Comparison of ENCODE assay signal across 13 cellular contexts in the genomic region with DNA sequence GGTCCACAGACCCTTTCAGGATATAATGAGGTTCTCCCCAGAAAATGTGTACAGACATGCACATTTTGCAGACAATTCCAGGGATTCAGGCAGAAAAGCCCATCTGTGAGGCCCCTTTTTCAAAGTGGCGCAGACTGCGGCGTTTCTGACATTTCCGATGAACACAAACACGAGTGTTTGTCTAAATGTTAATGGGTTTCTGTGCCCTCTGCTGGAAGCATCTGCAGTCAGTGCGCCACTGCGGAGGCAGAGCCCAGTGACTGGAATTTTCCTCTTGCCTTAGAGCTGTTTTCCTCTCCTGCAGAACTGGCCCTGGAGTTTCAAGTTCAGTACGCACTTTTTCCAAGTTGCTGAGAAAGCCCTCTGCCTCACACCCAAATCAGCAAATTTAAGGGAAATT. TPM values are rescaled to one million over a fixed set of nuclear protein-coding genes. Genes with fewer than 3 reads are reported as not detected.
A peak's percentile ranks its signal among the peaks of the same experiment; 100 is the strongest.
DNase-seq lines count a peak whose midpoint lies in the region; ATAC-seq lines count a peak whose summit lies in the region.
"Had no signal": no experiment of that assay in that cellular context is flagged by ENCODE, and none has a peak within 500 bp of the region (broad histone marks: within the 10 kb centered on the region; RNA-seq: fewer than 3 reads in every experiment).

No MANE protein-coding gene starts in this region.

- no peak overlapping the region for H3K4me3 Mint-ChIP-seq in activated T-cell treated with anti-CD3 and anti-CD28 coated beads, Interleukin-2, amount 50 U/mL, for 72 hours
- H3K4me3 Mint-ChIP-seq in stimulated activated naive B cell treated with anti-CD40 and anti-IgM and Interleukin-4, amounts not matched to agents 10 μg/mL and 1 μg/mL and 100 μg/mL, for 72 hours, result no peak overlapping the region
- H3K4me3 Mint-ChIP-seq: activated CD4-positive, alpha-beta T cell treated with anti-CD3 and anti-CD28 coated beads, Interleukin-2, amount 10 ng/mL, durations not matched to agents 7 days and 5 days had no signal

- ATAC-seq in sciatic nerve (peak; percentile 23), left colon (no peak)
- no peak for ATAC-seq in activated T-cell treated with anti-CD3 and anti-CD28 coated beads, Interleukin-2, amount 50 U/mL, for 72 hours (replicated peaks in 1 of 2)
- ATAC-seq in stimulated activated naive B cell treated with anti-CD40 and anti-IgM and Interleukin-4, amounts not matched to agents 10 μg/mL and 1 μg/mL and 100 μg/mL, for 72 hours (replicated peaks), result no peak

- DNase-seq in NCI-H1105 treated with DMSO at 0.1 percent for 48 hours (lab: John Stamatoyannopoulos, UW) (peak; percentile 18), NCI-H1105 (lab: John Stamatoyannopoulos, UW) (no peak), RPMI7951 (ENCODE audit: low read depth) (peak; percentile 79), fibroblast of gingiva (ENCODE audit: low read depth) (peak; percentile 18), sciatic nerve (ENCODE audit: low spot score) (no peak), left colon (no peak)
- DNase-seq in activated T-cell treated with anti-CD3 and anti-CD28 coated beads, Interleukin-2, amount 50 U/mL, for 72 hours, result no peak
- no peak for DNase-seq in stimulated activated naive B cell treated with anti-CD40 and anti-IgM and Interleukin-4, amounts not matched to agents 10 μg/mL and 1 μg/mL and 100 μg/mL, for 72 hours
- DNase-seq: activated CD4-positive, alpha-beta T cell treated with anti-CD3 and anti-CD28 coated beads, Interleukin-2, amount 10 ng/mL, durations not matched to agents 7 days and 5 days; activated naive CD4-positive, alpha-beta T cell; cortex of kidney; glutamatergic neuron had no signal

- H3K9me3 Mint-ChIP-seq in activated T-cell treated with anti-CD3 and anti-CD28 coated beads, Interleukin-2, amount 50 U/mL, for 72 hours, result no peaks in the 10 kb centered on the region
- H3K9me3 Mint-ChIP-seq in stimulated activated naive B cell treated with anti-CD40 and anti-IgM and Interleukin-4, amounts not matched to agents 10 μg/mL and 1 μg/mL and 100 μg/mL, for 72 hours, result no peaks in the 10 kb centered on the region
- H3K9me3 Mint-ChIP-seq: activated CD4-positive, alpha-beta T cell treated with anti-CD3 and anti-CD28 coated beads, Interleukin-2, amount 10 ng/mL, durations not matched to agents 7 days and 5 days had no signal

- peaks cover 8% of the 10 kb centered on the region for H3K4me1 Mint-ChIP-seq in activated T-cell treated with anti-CD3 and anti-CD28 coated beads, Interleukin-2, amount 50 U/mL, for 72 hours (ENCODE audit: low read depth)
- H3K4me1 Mint-ChIP-seq in stimulated activated naive B cell treated with anti-CD40 and anti-IgM and Interleukin-4, amounts not matched to agents 10 μg/mL and 1 μg/mL and 100 μg/mL, for 72 hours, result peaks cover 6 to 9% of the 10 kb centered on the region in 2 donors

- H3K27ac Mint-ChIP-seq in activated T-cell treated with anti-CD3 and anti-CD28 coated beads, Interleukin-2, amount 50 U/mL, for 72 hours, result no peak overlapping the region
- H3K27ac Mint-ChIP-seq in stimulated activated naive B cell treated with anti-CD40 and anti-IgM and Interleukin-4, amounts not matched to agents 10 μg/mL and 1 μg/mL and 100 μg/mL, for 72 hours, result no peak overlapping the region
- H3K27ac Mint-ChIP-seq: activated CD4-positive, alpha-beta T cell treated with anti-CD3 and anti-CD28 coated beads, Interleukin-2, amount 10 ng/mL, durations not matched to agents 7 days and 5 days had no signal

- intact Hi-C loops in sciatic nerve (cut with DNase I) (loop anchor here (10.0 kb wide), 1 partner anchor 698 kb away; no protein-coding TSS in a partner anchor), left colon (cut with DNase I, micrococcal nuclease) (loop anchor here (5.0 to 10.0 kb wide), 2 partner anchors 616 to 838 kb away; no protein-coding TSS in a partner anchor)

- no peaks in the 10 kb centered on the region for H3K36me3 Mint-ChIP-seq in activated T-cell treated with anti-CD3 and anti-CD28 coated beads, Interleukin-2, amount 50 U/mL, for 72 hours (ENCODE audit: insufficient read depth in 2 of 2)
- no peaks in the 10 kb centered on the region for H3K36me3 Mint-ChIP-seq in stimulated activated naive B cell treated with anti-CD40 and anti-IgM and Interleukin-4, amounts not matched to agents 10 μg/mL and 1 μg/mL and 100 μg/mL, for 72 hours

- H3K27me3 Mint-ChIP-seq in activated T-cell treated with anti-CD3 and anti-CD28 coated beads, Interleukin-2, amount 50 U/mL, for 72 hours (ENCODE audit: low read depth), result peaks cover 43% of the 10 kb centered on the region
- peaks cover 40 to 50% of the 10 kb centered on the region in 2 donors for H3K27me3 Mint-ChIP-seq in stimulated activated naive B cell treated with anti-CD40 and anti-IgM and Interleukin-4, amounts not matched to agents 10 μg/mL and 1 μg/mL and 100 μg/mL, for 72 hours

RNA-seq across cellular contexts. Expression of gene ANKRD60, which starts 15.3 kb away (rescaled TPM):
- not detected in 2 replicates for total RNA-seq in RPMI7951 (2014; rRNA removed; shearing (Covaris generic))
- not detected for total RNA-seq in sciatic nerve
- total RNA-seq in activated T-cell treated with anti-CD3 and anti-CD28 coated beads, Interleukin-2, amount 50 U/mL, for 72 hours, result not detected
- total RNA-seq in left colon, result not detected
- total RNA-seq: activated CD4-positive, alpha-beta T cell treated with anti-CD3 and anti-CD28 coated beads, Interleukin-2, amount 10 ng/mL, durations not matched to agents 7 days and 5 days; lung microvascular endothelial cell had no signal

Comparison
In these comparisons a context has a peak if more than half of its experiments do, and no peak if none do; other contexts are left out.
1. DNase-seq: peak in NCI-H1105 treated with DMSO at 0.1 percent for 48 hours (single experiment), RPMI7951 (single experiment) and fibroblast of gingiva (single experiment); none in NCI-H1105 (single experiment), sciatic nerve (single experiment), activated T-cell treated with anti-CD3 and anti-CD28 coated beads, Interleukin-2, amount 50 U/mL, for 72 hours (0 of 2), stimulated activated naive B cell treated with anti-CD40 and anti-IgM and Interleukin-4, amounts not matched to agents 10 μg/mL and 1 μg/mL and 100 μg/mL, for 72 hours (single experiment) and left colon (0 of 2).